In the genomic region with DNA sequence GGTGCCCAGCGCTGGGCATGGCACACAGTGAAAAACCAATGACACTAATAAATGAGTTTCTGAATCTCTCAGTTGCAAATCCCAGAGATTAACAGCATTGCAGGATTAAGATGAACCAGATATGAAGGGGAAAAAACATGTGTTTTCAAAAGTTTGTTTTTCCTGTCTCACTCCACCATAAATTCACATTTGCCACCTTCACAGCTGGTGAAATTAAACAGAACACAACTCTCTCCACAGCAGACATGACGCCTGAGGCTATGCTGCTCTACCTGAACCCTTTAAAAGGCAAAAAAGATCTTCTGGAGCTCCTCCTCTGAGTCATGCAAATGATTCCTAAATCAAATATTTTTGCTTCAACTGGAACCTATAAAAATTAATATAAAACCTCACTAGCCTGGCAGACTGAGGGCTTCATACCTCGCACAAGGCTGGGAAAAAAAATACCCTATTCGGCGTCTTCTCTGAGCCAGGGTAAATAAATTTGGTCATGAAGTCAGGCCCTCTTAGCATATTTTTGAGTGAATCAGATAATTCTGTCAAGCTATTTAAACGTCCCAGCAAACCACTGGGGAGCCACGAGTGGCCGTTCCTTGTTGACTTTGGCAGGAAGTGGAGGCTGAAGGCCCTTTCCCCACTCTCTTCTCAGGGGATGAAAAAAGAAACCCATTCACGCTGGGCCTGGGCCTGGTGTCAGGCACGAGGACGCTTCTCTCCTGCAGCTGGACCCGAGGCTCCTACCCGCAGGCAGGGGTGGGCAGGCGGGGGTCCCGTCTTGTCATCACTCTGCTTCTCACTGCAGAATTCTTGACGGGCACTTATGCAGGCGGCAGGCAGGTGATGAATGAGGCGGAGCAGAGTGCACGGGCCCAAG, we compare ENCODE assay signal across 10 cellular contexts. TPM values are rescaled to one million over a fixed set of nuclear protein-coding genes. Genes with fewer than 3 reads are reported as not detected.
A peak's percentile ranks its signal among the peaks of the same experiment; 100 is the strongest.
DNase-seq lines count a peak whose midpoint lies in the region; ATAC-seq lines count a peak whose summit lies in the region.
"Had no signal": no experiment of that assay in that cellular context is flagged by ENCODE, and none has a peak within 500 bp of the region (broad histone marks: within the 10 kb centered on the region; RNA-seq: fewer than 3 reads in every experiment).

No MANE protein-coding gene starts in this region.

- H3K4me1 Mint-ChIP-seq in activated CD4-positive, alpha-beta memory T cell treated with anti-CD3 and anti-CD28 coated beads, Interleukin-2, amount 10 ng/mL, durations not matched to agents 7 days and 5 days: no peaks in the 10 kb centered on the region

- no peak overlapping the region for H3K27ac Mint-ChIP-seq in activated CD4-positive, alpha-beta memory T cell treated with anti-CD3 and anti-CD28 coated beads, Interleukin-2, amount 10 ng/mL, durations not matched to agents 7 days and 5 days

- H3K4me3 Mint-ChIP-seq in activated CD4-positive, alpha-beta memory T cell treated with anti-CD3 and anti-CD28 coated beads, Interleukin-2, amount 10 ng/mL, durations not matched to agents 7 days and 5 days: no peak overlapping the region

- POLR2A ChIA-PET in activated CD4-positive, alpha-beta memory T cell treated with anti-CD3 and anti-CD28 coated beads, Interleukin-2, amount 10 ng/mL, durations not matched to agents 7 days and 5 days (lab: Charles Lee): no interaction called here

- CTCF ChIA-PET in activated CD4-positive, alpha-beta memory T cell treated with anti-CD3 and anti-CD28 coated beads, Interleukin-2, amount 10 ng/mL, durations not matched to agents 7 days and 5 days (lab: Charles Lee): no interaction called here

- DNase-seq in AG20443 (ENCODE audit: low spot score) (peak; percentile 60), NCI-H187 (lab: John Stamatoyannopoulos, UW) (peak; percentile 53 to 92), astrocyte of the hippocampus (ENCODE audit: low read depth, low spot score) (peak; percentile 90), medulla oblongata (ENCODE audit: extremely low spot score) (peak; percentile 5), cerebellum (ENCODE audit: low spot score) (no peak)
- DNase-seq in stimulated activated naive CD8-positive, alpha-beta T cell treated with anti-CD3 and anti-CD28 coated beads, Interleukin-15, Interleukin-2, amounts not matched to agents 100 U/mL and 50 U/mL, for 24 hours: no peak
- no peak for DNase-seq in activated CD4-positive, alpha-beta memory T cell treated with anti-CD3 and anti-CD28 coated beads, Interleukin-2, amount 10 ng/mL, durations not matched to agents 7 days and 5 days
- DNase-seq: activated CD4-positive, alpha-beta T cell treated with anti-CD3 and anti-CD28 coated beads, Interleukin-2, amount 50 U/mL, for 4 hours; psoas muscle had no signal

- no peaks in the 10 kb centered on the region for H3K27me3 Mint-ChIP-seq in activated CD4-positive, alpha-beta memory T cell treated with anti-CD3 and anti-CD28 coated beads, Interleukin-2, amount 10 ng/mL, durations not matched to agents 7 days and 5 days

- no peaks in the 10 kb centered on the region for H3K9me3 Mint-ChIP-seq in activated CD4-positive, alpha-beta memory T cell treated with anti-CD3 and anti-CD28 coated beads, Interleukin-2, amount 10 ng/mL, durations not matched to agents 7 days and 5 days

- ATAC-seq in stimulated activated naive CD8-positive, alpha-beta T cell treated with anti-CD3 and anti-CD28 coated beads, Interleukin-15, Interleukin-2, amounts not matched to agents 100 U/mL and 50 U/mL, for 24 hours: no peak
- no peak for ATAC-seq in HG03135 (IDR thresholded peaks at IDR 0.05; ENCODE audit: unreplicated experiment)
- ATAC-seq: psoas muscle had no signal

- H3K36me3 Mint-ChIP-seq in activated CD4-positive, alpha-beta memory T cell treated with anti-CD3 and anti-CD28 coated beads, Interleukin-2, amount 10 ng/mL, durations not matched to agents 7 days and 5 days (ENCODE audit: low read depth): no peaks in the 10 kb centered on the region

RNA-seq across cellular contexts. Expression of gene DMRTB1, which starts 53.0 kb away (rescaled TPM):
- total RNA-seq in cerebellum: not detected
- not detected for total RNA-seq in activated CD4-positive, alpha-beta memory T cell treated with anti-CD3 and anti-CD28 coated beads, Interleukin-2, amount 10 ng/mL, durations not matched to agents 7 days and 5 days
- total RNA-seq: psoas muscle had no signal

Comparison
In these comparisons a context has a peak if more than half of its experiments do, and no peak if none do; other contexts are left out.
1. DNase-seq: peak in AG20443 (single experiment), NCI-H187 (2 of 2), astrocyte of the hippocampus (single experiment) and medulla oblongata (single experiment); none in stimulated activated naive CD8-positive, alpha-beta T cell treated with anti-CD3 and anti-CD28 coated beads, Interleukin-15, Interleukin-2, amounts not matched to agents 100 U/mL and 50 U/mL, for 24 hours (single experiment), cerebellum (single experiment) and activated CD4-positive, alpha-beta memory T cell treated with anti-CD3 and anti-CD28 coated beads, Interleukin-2, amount 10 ng/mL, durations not matched to agents 7 days and 5 days (single experiment).